ENCODE assay signal across 8 cellular contexts in genomic region chr19:53467503-53468262, GRCh38. TPM values are rescaled to one million over a fixed set of nuclear protein-coding genes. Genes with fewer than 3 reads are reported as not detected.
DNase-seq lines count a peak whose midpoint lies in the region; ATAC-seq and TF ChIP-seq lines count a peak whose summit lies in the region.

Gene ZNF813 (plus strand): TSS chr19:53467733. CDS start chr19:53483823, 16,090 bp downstream.

- TF ChIP-seq CTCF in activated B cell treated with CpG ODN at 0.5 μM for 24 hours (IDR thresholded peaks at IDR 0.05) = no peak
- no peak for TF ChIP-seq CTCF in cardiac fibroblast (IDR thresholded peaks at IDR 0.05; ENCODE audit: low read depth, low read length)
- TF ChIP-seq CTCF in spleen (IDR thresholded peaks at IDR 0.05 in 8 of 11, conservative IDR thresholded peaks at IDR 0.05 in 3 of 11) = no peak

- H3K4me3 ChIP-seq in cardiac fibroblast (replicated peaks in 1 of 2; ENCODE audit: low read depth in 2 of 2, low read length in 2 of 2) (peak within 1 kb of the TSS; percentile 73 to 76), spleen (peak within 1 kb of the TSS; percentile 52 to 82 (median 62))

- peak within 1 kb of the TSS; percentile 90 for H3K27ac Mint-ChIP-seq in activated B cell treated with CpG ODN at 0.5 μM for 24 hours

- WGBS in spleen, 5 donors = 0 to 2% (median 0%) methylated on average over 33 to 54 of the region's 54 CpGs

- ATAC-seq in HG02678 (IDR thresholded peaks at IDR 0.05; ENCODE audit: unreplicated experiment) (peak; percentile 91), activated B cell treated with CpG ODN at 0.5 μM for 24 hours (ENCODE audit: low read depth) (peak; percentile 99)

- POLR2A ChIA-PET in activated B cell treated with CpG ODN at 0.5 μM for 24 hours (lab: Charles Lee) = no interaction called here

- H3K4me1 Mint-ChIP-seq in activated B cell treated with CpG ODN at 0.5 μM for 24 hours = peaks cover 32% of the 10 kb centered on the region

- peaks cover 0 to 18% (median 0%) of the 10 kb centered on the region in 6 donors for H3K36me3 ChIP-seq in spleen

- H3K27me3 Mint-ChIP-seq in activated B cell treated with CpG ODN at 0.5 μM for 24 hours = peaks cover 18% of the 10 kb centered on the region

- DNase-seq in GM04504 (ENCODE audit: low read depth) (peak; percentile 57), NCI-H2107 treated with DMSO at 0.1 percent for 48 hours (lab: John Stamatoyannopoulos, UW; ENCODE audit: unreplicated experiment) (peak; percentile 7), activated B cell treated with CpG ODN at 0.5 μM for 24 hours (peak; percentile 97), cardiac fibroblast (ENCODE audit: low read depth in 2 of 2) (peak; percentile 81 to 87), iris pigment epithelial cell (ENCODE audit: low read depth) (peak; percentile 80), spleen (peak; percentile 98), LoVo (ENCODE audit: low spot score) (no peak)

- intact Hi-C loops in activated B cell treated with CpG ODN at 0.5 μM for 24 hours (cut with micrococcal nuclease) = loop anchor here (1.0 to 10.0 kb wide), 6 partner anchors 36 to 270 kb away; partner anchors contain the start of genes ZNF525, ZNF761, ZNF765 and ZNF845
- intact Hi-C loops in spleen (cut with DNase I; ENCODE audit: low total_unique reads) = no loop called here

- peaks cover 0 to 48% (median 14%) of the 10 kb centered on the region in 8 donors for H3K9me3 ChIP-seq in spleen

- H3K27ac ChIP-seq in spleen = peak within 1 kb of the TSS; percentile 42 to 88 (median 82)

- H3K4me3 Mint-ChIP-seq in activated B cell treated with CpG ODN at 0.5 μM for 24 hours = peak within 1 kb of the TSS; percentile 94

- peaks cover 0 to 22% (median 19%) of the 10 kb centered on the region in 6 donors for H3K4me1 ChIP-seq in spleen

- peaks cover 0 to 22% (median 0%) of the 10 kb centered on the region in 7 donors for H3K27me3 ChIP-seq in spleen (replicated peaks in 1 of 7)

- TF ChIP-seq POLR2A in spleen (IDR thresholded peaks at IDR 0.05) = no peak

- H3K36me3 Mint-ChIP-seq in activated B cell treated with CpG ODN at 0.5 μM for 24 hours (ENCODE audit: low read depth) = peaks cover 26% of the 10 kb centered on the region

- CTCF ChIA-PET in activated B cell treated with CpG ODN at 0.5 μM for 24 hours (lab: Charles Lee) = no interaction called here

- peaks cover 12% of the 10 kb centered on the region for H3K9me3 Mint-ChIP-seq in activated B cell treated with CpG ODN at 0.5 μM for 24 hours

RNA-seq across cellular contexts. Expression of gene ZNF813, which starts in this region (rescaled TPM):
- total RNA-seq in activated B cell treated with CpG ODN at 0.5 μM for 24 hours = 8.2 and 10.7 TPM in 2 replicates
- total RNA-seq in spleen = 1 to 10 TPM; 3.2 to 7.5 (median 4.8) TPM
- polyA plus RNA-seq in spleen = 1 to 10 TPM; 1.1 to 1.9 (median 1.2) TPM
